In genomic region chr7:142506601-142507000, GRCh38 we compare ENCODE assay signal across 15 cellular contexts.
DNase-seq lines count a peak whose midpoint lies in the region; ATAC-seq and TF ChIP-seq lines count a peak whose summit lies in the region.
"Had no signal": no experiment of that assay in that cellular context is flagged by ENCODE, and none has a peak within 500 bp of the region (broad histone marks: within the 10 kb centered on the region; RNA-seq: fewer than 3 reads in every experiment).

No MANE protein-coding gene starts in this region.

- H3K9me3 Mint-ChIP-seq in activated naive CD8-positive, alpha-beta T cell (ENCODE audit: low read depth), result no peaks in the 10 kb centered on the region
- no peaks in the 10 kb centered on the region for H3K9me3 Mint-ChIP-seq in activated naive CD8-positive, alpha-beta T cell treated with anti-CD3 and anti-CD28 coated beads, Interleukin-2, amount 50 U/mL, for 24 hours
- H3K9me3 Mint-ChIP-seq in glutamatergic neuron (ENCODE audit: unreplicated experiment), result peaks cover 17% of the 10 kb centered on the region
- H3K9me3 Mint-ChIP-seq: CD8-positive, alpha-beta T cell had no signal

- no peaks in the 10 kb centered on the region for H3K27me3 Mint-ChIP-seq in activated naive CD8-positive, alpha-beta T cell
- peaks cover 2% of the 10 kb centered on the region for H3K27me3 Mint-ChIP-seq in activated naive CD8-positive, alpha-beta T cell treated with anti-CD3 and anti-CD28 coated beads, Interleukin-2, amount 50 U/mL, for 24 hours
- peaks cover 18% of the 10 kb centered on the region for H3K27me3 Mint-ChIP-seq in glutamatergic neuron (ENCODE audit: unreplicated experiment)

- peak overlapping the region; percentile 58 for H3K27ac Mint-ChIP-seq in activated naive CD8-positive, alpha-beta T cell
- no peak overlapping the region for H3K27ac Mint-ChIP-seq in activated naive CD8-positive, alpha-beta T cell treated with anti-CD3 and anti-CD28 coated beads, Interleukin-2, amount 50 U/mL, for 24 hours
- peak overlapping the region; percentile 98 for H3K27ac Mint-ChIP-seq in glutamatergic neuron (ENCODE audit: unreplicated experiment)

- no peak for TF ChIP-seq CTCF in glutamatergic neuron (IDR thresholded peaks at IDR 0.05; ENCODE audit: partially characterized antibody, unreplicated experiment)

- no peak overlapping the region for H3K4me3 Mint-ChIP-seq in activated naive CD8-positive, alpha-beta T cell
- H3K4me3 Mint-ChIP-seq in activated naive CD8-positive, alpha-beta T cell treated with anti-CD3 and anti-CD28 coated beads, Interleukin-2, amount 50 U/mL, for 24 hours, result no peak overlapping the region
- peak overlapping the region; percentile 67 for H3K4me3 Mint-ChIP-seq in glutamatergic neuron (ENCODE audit: unreplicated experiment)
- H3K4me3 Mint-ChIP-seq: CD8-positive, alpha-beta T cell had no signal

- no peak for DNase-seq in activated naive CD8-positive, alpha-beta T cell treated with anti-CD3 and anti-CD28 coated beads, Interleukin-2, amount 50 U/mL, for 24 hours
- DNase-seq in NCI-H69 (lab: John Stamatoyannopoulos, UW) (peak; percentile 11), glutamatergic neuron (no peak), SHP77 treated with DMSO at 0.1 percent for 48 hours (lab: John Stamatoyannopoulos, UW) (no peak), left ventricle myocardium superior (no peak)
- DNase-seq: BE2C; CD8-positive, alpha-beta T cell; COR-L47; DMS153; DMS79 treated with DMSO at 0.1 percent for 48 hours; EL had no signal

- H3K36me3 Mint-ChIP-seq in activated naive CD8-positive, alpha-beta T cell, result no peaks in the 10 kb centered on the region
- H3K36me3 Mint-ChIP-seq in activated naive CD8-positive, alpha-beta T cell treated with anti-CD3 and anti-CD28 coated beads, Interleukin-2, amount 50 U/mL, for 24 hours (ENCODE audit: low read depth), result no peaks in the 10 kb centered on the region
- H3K36me3 Mint-ChIP-seq in glutamatergic neuron (ENCODE audit: unreplicated experiment), result no peaks in the 10 kb centered on the region
- H3K36me3 Mint-ChIP-seq: CD8-positive, alpha-beta T cell had no signal

- no peak for ATAC-seq in activated naive CD8-positive, alpha-beta T cell treated with anti-CD3 and anti-CD28 coated beads, Interleukin-2, amount 50 U/mL, for 24 hours
- ATAC-seq in HG03460 (IDR thresholded peaks at IDR 0.05; ENCODE audit: unreplicated experiment) (no peak), esophagus mucosa (no peak), left ventricle myocardium superior (no peak)
- ATAC-seq: CD8-positive, alpha-beta T cell; HepG2 had no signal

- H3K4me1 Mint-ChIP-seq in activated naive CD8-positive, alpha-beta T cell (ENCODE audit: low read depth), result peaks cover 31% of the 10 kb centered on the region
- peaks cover 18% of the 10 kb centered on the region for H3K4me1 Mint-ChIP-seq in activated naive CD8-positive, alpha-beta T cell treated with anti-CD3 and anti-CD28 coated beads, Interleukin-2, amount 50 U/mL, for 24 hours
- H3K4me1 Mint-ChIP-seq in glutamatergic neuron (ENCODE audit: low read depth, unreplicated experiment), result peaks cover 58% of the 10 kb centered on the region

- intact Hi-C loops in left ventricle myocardium superior (cut with micrococcal nuclease), result no loop called here
